ENCODE assay signal across 24 cellular contexts in the genomic region with DNA sequence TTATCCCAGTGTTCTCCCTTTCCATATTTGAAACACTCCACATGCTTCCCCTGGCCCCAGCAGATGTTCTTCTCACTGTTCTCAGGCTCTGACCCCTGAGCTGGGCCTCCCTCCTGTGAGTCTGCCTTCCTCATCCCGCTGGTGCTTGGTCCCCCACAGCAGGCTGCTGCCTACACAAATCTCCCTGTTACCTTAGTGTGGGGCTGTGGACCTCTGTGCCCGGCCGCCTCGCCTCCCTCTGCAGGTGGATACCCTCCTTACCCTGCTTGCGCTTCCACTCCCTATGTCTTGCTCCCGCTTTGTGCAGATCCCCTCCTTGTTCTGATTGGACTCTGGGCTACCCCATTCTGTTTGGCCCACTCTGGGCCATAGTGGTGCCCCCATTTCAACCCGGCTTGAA.
"Had no signal": no experiment of that assay in that cellular context is flagged by ENCODE, and none has a peak within 500 bp of the region (broad histone marks: within the 10 kb centered on the region; RNA-seq: fewer than 3 reads in every experiment).

No MANE protein-coding gene starts in this region.

- H3K27ac ChIP-seq: adrenal gland, ascending aorta, brain microvascular endothelial cell, dorsolateral prefrontal cortex, heart right ventricle, left ventricle myocardium inferior, upper lobe of right lung had no signal

- H3K9me3 ChIP-seq: adrenal gland, ascending aorta, heart right ventricle, left ventricle myocardium inferior, upper lobe of right lung had no signal

- H3K4me1 ChIP-seq: adrenal gland, ascending aorta, upper lobe of right lung had no signal

- H3K27ac Mint-ChIP-seq: activated B cell treated with CpG ODN at 0.5 μM for 24 hours; activated CD4-positive, alpha-beta T cell treated with anti-CD3 and anti-CD28 coated beads for 36 hours; activated naive CD8-positive, alpha-beta T cell; activated T-cell treated with anti-CD3 and anti-CD28 coated beads, Interleukin-2, amount 50 U/mL, for 24 hours; activated T-helper 17 cell treated with anti-CD3 and anti-CD28 coated beads, Interleukin-2, amount 50 U/mL, for 72 hours; mesothelial cell of epicardium; nephron had no signal

- H3K36me3 ChIP-seq: adrenal gland, ascending aorta, brain microvascular endothelial cell, left ventricle myocardium inferior, upper lobe of right lung had no signal

- ATAC-seq: activated CD4-positive, alpha-beta T cell treated with anti-CD3 and anti-CD28 coated beads for 36 hours; activated T-helper 17 cell treated with anti-CD3 and anti-CD28 coated beads, Interleukin-2, amount 50 U/mL, for 72 hours; heart right ventricle; upper lobe of right lung had no signal

- H3K9me3 Mint-ChIP-seq: activated B cell treated with CpG ODN at 0.5 μM for 24 hours; activated T-cell treated with anti-CD3 and anti-CD28 coated beads, Interleukin-2, amount 50 U/mL, for 24 hours; activated T-helper 17 cell treated with anti-CD3 and anti-CD28 coated beads, Interleukin-2, amount 50 U/mL, for 72 hours; nephron had no signal

- H3K4me3 Mint-ChIP-seq: activated B cell treated with CpG ODN at 0.5 μM for 24 hours; activated CD4-positive, alpha-beta T cell treated with anti-CD3 and anti-CD28 coated beads for 36 hours; activated naive CD8-positive, alpha-beta T cell; activated T-cell treated with anti-CD3 and anti-CD28 coated beads, Interleukin-2, amount 50 U/mL, for 24 hours; activated T-helper 17 cell treated with anti-CD3 and anti-CD28 coated beads, Interleukin-2, amount 50 U/mL, for 72 hours; mesothelial cell of epicardium; nephron had no signal

- H3K27me3 ChIP-seq: adrenal gland, ascending aorta, brain microvascular endothelial cell, dorsolateral prefrontal cortex, heart right ventricle, upper lobe of right lung had no signal

- H3K27me3 Mint-ChIP-seq: activated B cell treated with CpG ODN at 0.5 μM for 24 hours; activated CD4-positive, alpha-beta T cell treated with anti-CD3 and anti-CD28 coated beads for 36 hours; activated naive CD8-positive, alpha-beta T cell; activated T-cell treated with anti-CD3 and anti-CD28 coated beads, Interleukin-2, amount 50 U/mL, for 24 hours; activated T-helper 17 cell treated with anti-CD3 and anti-CD28 coated beads, Interleukin-2, amount 50 U/mL, for 72 hours had no signal

- H3K4me3 ChIP-seq: adrenal gland, ascending aorta, dorsolateral prefrontal cortex, heart right ventricle, left ventricle myocardium inferior, upper lobe of right lung had no signal

- DNase-seq: activated B cell treated with CpG ODN at 0.5 μM for 24 hours; activated CD4-positive, alpha-beta T cell treated with anti-CD3 and anti-CD28 coated beads for 36 hours; activated CD4-positive, alpha-beta T cell treated with anti-CD3 and anti-CD28 coated beads, Interleukin-2, amount 50 U/mL, for 4 hours; activated CD8-positive, alpha-beta memory T cell treated with anti-CD3 and anti-CD28 coated beads for 24 hours; activated CD8-positive, alpha-beta memory T cell treated with anti-CD3 and anti-CD28 coated beads, Interleukin-2, amount 50 U/mL, for 4 hours; activated naive CD4-positive, alpha-beta T cell; activated T-cell treated with anti-CD3 and anti-CD28 coated beads, Interleukin-2, amount 50 U/mL, for 24 hours; adrenal gland; brain microvascular endothelial cell; central memory CD4-positive, alpha-beta T cell; dorsolateral prefrontal cortex; heart right ventricle; left ventricle myocardium inferior; occipital lobe; stimulated activated CD4-positive, alpha-beta T cell treated with anti-CD3 and anti-CD28 coated beads, Interleukin-2, amount 100 ng/mL, for 48 hours; stimulated activated CD8-positive, alpha-beta memory T cell treated with anti-CD3 and anti-CD28 coated beads, Interleukin-4, amount 100 ng/mL, for 48 hours; stimulated activated naive CD4-positive, alpha-beta T cell; T-helper 1 cell; upper lobe of right lung had no signal
